Comparison of ENCODE assay signal across 11 cellular contexts in the genomic region with DNA sequence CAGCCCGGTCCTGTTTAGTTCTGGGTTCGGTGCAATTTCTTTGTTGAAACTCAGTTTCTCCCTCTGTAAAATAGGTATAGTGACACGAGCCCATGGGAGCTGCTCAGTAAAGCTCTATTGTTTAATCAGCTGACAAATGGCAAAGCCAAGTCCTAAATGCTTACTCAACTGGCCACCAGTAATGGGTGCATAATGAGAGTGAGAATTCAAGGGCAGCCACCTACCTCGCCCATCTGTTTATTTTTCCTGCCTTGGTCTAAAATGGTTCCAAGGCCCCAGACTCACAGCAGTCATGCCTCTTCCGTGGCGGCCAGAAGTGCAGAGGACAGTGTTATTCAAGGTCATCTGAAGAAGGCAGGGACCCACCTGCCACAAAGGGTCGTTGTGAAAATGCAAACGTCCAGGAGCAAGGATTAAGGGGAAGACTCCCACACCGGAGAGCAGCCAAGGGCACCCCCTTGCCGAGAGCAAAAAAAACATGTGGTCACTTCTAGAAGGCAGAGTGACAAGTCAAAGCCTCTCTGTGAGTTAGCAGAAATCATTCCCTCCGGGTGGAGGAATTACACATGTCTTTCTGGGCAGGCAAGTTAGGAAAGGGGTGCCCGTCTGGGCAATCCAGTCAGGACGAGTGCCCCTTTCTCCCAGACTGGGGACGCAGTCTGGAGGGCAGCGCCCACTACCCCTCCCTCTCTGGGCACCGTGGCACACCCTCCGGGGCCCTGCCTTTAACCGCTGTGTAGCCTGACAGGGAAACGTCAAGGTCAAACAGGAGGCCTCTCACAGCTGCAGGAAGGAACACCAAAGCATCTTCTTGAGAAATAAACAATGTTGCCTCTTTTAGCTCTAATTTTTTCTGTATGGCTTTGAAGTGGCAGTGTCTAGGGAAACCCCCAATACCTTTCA.
DNase-seq lines count a peak whose midpoint lies in the region; ATAC-seq, FAIRE-seq and TF ChIP-seq lines count a peak whose summit lies in the region.
"Had no signal": no experiment of that assay in that cellular context is flagged by ENCODE, and none has a peak within 500 bp of the region (broad histone marks: within the 10 kb centered on the region; RNA-seq: fewer than 3 reads in every experiment).

No MANE protein-coding gene starts in this region.

- H3K4me3 ChIP-seq in CD8-positive, alpha-beta memory T cell (ENCODE audit: low read length), result no peak overlapping the region
- H3K4me3 ChIP-seq in K562, result no peak overlapping the region
- no peak overlapping the region for H3K4me3 ChIP-seq in hepatocyte

- DNase-seq in Ammon's horn (ENCODE audit: low spot score), result peak; percentile 22
- DNase-seq in CD8-positive, alpha-beta memory T cell, result peak in 2 of 5 donors; percentile 29 to 65
- DNase-seq in K562 (ENCODE audit: extremely low read depth in 1 of 4, low spot score in 3 of 4), result no peak
- no peak for DNase-seq in neural crest cell (ENCODE audit: low read depth, low spot score)
- no peak for DNase-seq in hepatocyte (ENCODE audit: low spot score)
- no peak for DNase-seq in progenitor cell of endocrine pancreas (ENCODE audit: low spot score, unreplicated experiment)
- DNase-seq in NCI-H82 treated with DMSO at 0.1 percent for 48 hours (lab: John Stamatoyannopoulos, UW; ENCODE audit: unreplicated experiment), result no peak
- DNase-seq: NCI-H2029, NCI-H82 had no signal

- no peaks in the 10 kb centered on the region for H3K36me3 ChIP-seq in CD8-positive, alpha-beta memory T cell (ENCODE audit: insufficient read depth, low read length)
- no peaks in the 10 kb centered on the region for H3K36me3 ChIP-seq in K562 (ENCODE audit: control insufficient read depth, insufficient read depth, low read length)
- no peaks in the 10 kb centered on the region for H3K36me3 ChIP-seq in hepatocyte (replicated peaks; ENCODE audit: insufficient read depth, low read depth)

- no peak overlapping the region for H3K27ac ChIP-seq in CD8-positive, alpha-beta memory T cell (ENCODE audit: low read depth, low read length)
- H3K27ac ChIP-seq in K562 (ENCODE audit: extremely low read depth, low read depth, low read length) (no peak overlapping the region), hepatocyte (no peak overlapping the region)

- BruUV-seq in K562 (replicated peaks; lab: Mats Ljungman, UMichigan), result no TSS peak

- H3K27me3 ChIP-seq in CD8-positive, alpha-beta memory T cell (ENCODE audit: insufficient read depth, low read length, poor library complexity, severe bottlenecking), result no peaks in the 10 kb centered on the region
- H3K27me3 ChIP-seq in K562 (ENCODE audit: control insufficient read depth in 2 of 2, insufficient read depth in 2 of 2, low read length in 2 of 2), result peaks cover 0 to 46% of the 10 kb centered on the region in 2 experiments; a peak in 4 of 5 replicates
- H3K27me3 ChIP-seq in hepatocyte, result no peaks in the 10 kb centered on the region

- H2AFZ ChIP-seq in K562 (ENCODE audit: low read depth, low read length) (no peak overlapping the region), hepatocyte (no peak overlapping the region)

- H3K27me3 Mint-ChIP-seq in CD8-positive, alpha-beta memory T cell, result peaks cover 0 to 4% of the 10 kb centered on the region in 2 donors
- H3K27me3 Mint-ChIP-seq in neural crest cell (ENCODE audit: low read depth) (no peaks in the 10 kb centered on the region), progenitor cell of endocrine pancreas (peaks cover 19% of the 10 kb centered on the region)

- TF ChIP-seq CTCF in K562 (IDR thresholded peaks at IDR 0.05 in 2 of 3, conservative IDR thresholded peaks at IDR 0.05 in 1 of 3; ENCODE audit: insufficient read depth in 2 of 3, low read depth in 1 of 3, low read length in 3 of 3), result no peak
- no peak for TF ChIP-seq CTCF in neural crest cell (conservative IDR thresholded peaks at IDR 0.05)
- TF ChIP-seq CTCF in hepatocyte (IDR thresholded peaks at IDR 0.05; ENCODE audit: poor library complexity), result no peak
- TF ChIP-seq CTCF in progenitor cell of endocrine pancreas (IDR thresholded peaks at IDR 0.05; ENCODE audit: unreplicated experiment), result no peak

- H3K36me3 Mint-ChIP-seq in CD8-positive, alpha-beta memory T cell, result peaks cover 0 to 6% (median 0%) of the 10 kb centered on the region in 3 donors
- H3K36me3 Mint-ChIP-seq in neural crest cell (ENCODE audit: low read depth), result no peaks in the 10 kb centered on the region
- no peaks in the 10 kb centered on the region for H3K36me3 Mint-ChIP-seq in progenitor cell of endocrine pancreas (ENCODE audit: insufficient read depth)

- TF ChIP-seq EP300 in K562 (IDR thresholded peaks at IDR 0.05; ENCODE audit: low read length), result no peak

- H3K9me2 ChIP-seq in hepatocyte (replicated peaks; ENCODE audit: insufficient read depth), result no peaks in the 10 kb centered on the region

- H3K79me2 ChIP-seq in K562 (ENCODE audit: control insufficient read depth, insufficient read depth, low read length), result no peaks in the 10 kb centered on the region
- H3K79me2 ChIP-seq in hepatocyte, result no peaks in the 10 kb centered on the region

- H3K4me2 ChIP-seq in K562 (ENCODE audit: insufficient read depth, low read length) (no peak overlapping the region), hepatocyte (no peak overlapping the region)

- no peak for TF ChIP-seq RAD21 in K562 (CRISPR knock-in tag; conservative IDR thresholded peaks at IDR 0.05 in 1 of 2, IDR thresholded peaks at IDR 0.05 in 1 of 2)

- no peaks in the 10 kb centered on the region for H3K9me3 ChIP-seq in CD8-positive, alpha-beta memory T cell (ENCODE audit: low read length)
- no peaks in the 10 kb centered on the region for H3K9me3 ChIP-seq in K562 (replicated peaks; ENCODE audit: control insufficient read depth, insufficient read depth, low read depth, low read length)
- no peaks in the 10 kb centered on the region for H3K9me3 ChIP-seq in hepatocyte (ENCODE audit: low read depth)

- H3K9ac ChIP-seq in K562 (ENCODE audit: insufficient read depth in 1 of 2, low read depth in 2 of 2, low read length in 2 of 2), result no peak overlapping the region

- no peak for ATAC-seq in K562
- ATAC-seq in GM21526 (IDR thresholded peaks at IDR 0.05; ENCODE audit: low FRiP score, unreplicated experiment), result no peak

- in situ Hi-C loops in K562 (cut with MboI), result no loop called here

- no peak for TF ChIP-seq POLR2A in K562 (conservative IDR thresholded peaks at IDR 0.05)

- POLR2A ChIA-PET in CD8-positive, alpha-beta memory T cell (lab: Charles Lee), result no interaction called here
- POLR2A ChIA-PET in K562 (lab: Yijun Ruan, JAX), result interaction anchor here (1.9 kb wide), 1 partner anchor 10 kb away, joined by 6 read pairs; no protein-coding TSS in a partner anchor

- no peak for FAIRE-seq in K562 (lab: Jason Lieb, UNC)
- FAIRE-seq: colon had no signal

- intact Hi-C loops in K562 (cut with micrococcal nuclease), result no loop called here

- 2% methylated on average over 14 of the region's 19 CpGs for whole genome bisulfite sequencing in K562 (ENCODE audit: insufficient coverage, low coverage, missing lambda C conversion rate)
- 75% methylated on average over 19 of the region's 19 CpGs for WGBS in hepatocyte (ENCODE audit: low lambda C conversion rate, missing lambda C conversion rate)

- H3K4me3 Mint-ChIP-seq in CD8-positive, alpha-beta memory T cell, result peak overlapping the region in 5 of 7 donors; percentile 37 to 69 (median 53)
- H3K4me3 Mint-ChIP-seq in neural crest cell (no peak overlapping the region), progenitor cell of endocrine pancreas (ENCODE audit: low read depth) (no peak overlapping the region)

- peaks cover 46 to 61% (median 60%) of the 10 kb centered on the region in 3 donors for H3K4me1 Mint-ChIP-seq in CD8-positive, alpha-beta memory T cell
- H3K4me1 Mint-ChIP-seq in neural crest cell (peaks cover 61% of the 10 kb centered on the region), progenitor cell of endocrine pancreas (ENCODE audit: low read depth) (peaks cover 45% of the 10 kb centered on the region)

- H3K4me1 ChIP-seq in CD8-positive, alpha-beta memory T cell (ENCODE audit: insufficient read depth, low read length), result peaks cover 54% of the 10 kb centered on the region
- H3K4me1 ChIP-seq in K562 (replicated peaks in 1 of 2; ENCODE audit: control insufficient read depth in 2 of 2, insufficient read depth in 2 of 2, low read length in 2 of 2), result no peaks in the 10 kb centered on the region
- peaks cover 13% of the 10 kb centered on the region for H3K4me1 ChIP-seq in hepatocyte (ENCODE audit: insufficient read depth)

- no peaks in the 10 kb centered on the region for H3K9me3 Mint-ChIP-seq in CD8-positive, alpha-beta memory T cell
- H3K9me3 Mint-ChIP-seq in neural crest cell (peaks cover 3% of the 10 kb centered on the region), progenitor cell of endocrine pancreas (ENCODE audit: low read depth) (peaks cover 4% of the 10 kb centered on the region)

- H4K20me1 ChIP-seq in K562 (replicated peaks; ENCODE audit: control insufficient read depth, insufficient read depth, low read length) (no peaks in the 10 kb centered on the region), hepatocyte (ENCODE audit: insufficient read depth, poor library complexity, severe bottlenecking) (no peaks in the 10 kb centered on the region)

- H3K27ac Mint-ChIP-seq in CD8-positive, alpha-beta memory T cell, result peak overlapping the region in 7 of 8 donors; percentile 21 to 90 (median 79)
- H3K27ac Mint-ChIP-seq in neural crest cell (ENCODE audit: unreplicated experiment), result peak overlapping the region; percentile 68
- H3K27ac Mint-ChIP-seq in progenitor cell of endocrine pancreas, result no peak overlapping the region

- CTCF ChIA-PET in CD8-positive, alpha-beta memory T cell (lab: Charles Lee), result interaction anchor here (0.7 kb wide), 1 partner anchor 10 kb away, joined by 3 read pairs; no protein-coding TSS in a partner anchor
- CTCF ChIA-PET in K562 (lab: Yijun Ruan, JAX; ENCODE audit: low intra/inter-chr PET ratio), result no interaction called here

- no peaks in the 10 kb centered on the region for H3K9me1 ChIP-seq in K562 (ENCODE audit: control insufficient read depth, insufficient read depth, low read length)

TF ChIP-seq in K562, 482 proteins besides CTCF, POLR2A, EP300 and RAD21:
- TF ChIP-seq XRCC5 (IDR thresholded peaks at IDR 0.05; ENCODE audit: low read depth, low read length) (no peak), RBM25 (IDR thresholded peaks at IDR 0.05; ENCODE audit: low read depth, low read length, severe bottlenecking) (peak; percentile 4)

Comparison
In these comparisons a context has a peak if more than half of its experiments do, and no peak if none do; other contexts are left out.
1. H3K4me3 Mint-ChIP-seq: peak in CD8-positive, alpha-beta memory T cell (5 of 7); none in neural crest cell (single experiment) and progenitor cell of endocrine pancreas (single experiment).